In the genomic region with DNA sequence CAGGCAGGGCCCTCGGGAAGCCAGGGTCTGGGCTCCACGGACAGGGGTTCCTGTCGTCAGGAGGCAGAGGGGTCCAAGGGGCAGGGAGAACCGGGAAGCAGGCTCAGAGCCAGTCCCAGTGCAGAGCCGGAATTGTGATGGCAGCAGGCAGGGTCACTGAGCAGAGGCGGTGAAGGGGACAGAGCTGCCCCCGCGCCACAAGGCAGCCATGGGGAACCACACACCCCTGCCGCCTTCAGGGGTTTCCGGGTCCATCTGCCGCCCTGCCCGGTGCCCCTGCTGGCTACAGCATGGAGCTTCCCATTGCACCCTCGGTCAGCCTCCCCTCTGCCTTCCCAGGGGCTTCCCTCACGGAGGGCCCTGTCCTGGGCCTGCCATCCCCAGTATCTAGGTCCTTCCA, we compare ENCODE assay signal across 2 cellular contexts.
TF ChIP-seq lines count a peak whose summit lies in the region.

No MANE protein-coding gene starts in this region.

TF ChIP-seq in SK-N-SH, 30 proteins besides CTCF, POLR2A, EP300 and RAD21 (continued from another document):
- TF ChIP-seq FOSL2 (IDR thresholded peaks at IDR 0.05; ENCODE audit: borderline replicate concordance, low read depth) (no peak), SMC3 (IDR thresholded peaks at IDR 0.05; ENCODE audit: low read depth, low read length) (no peak), TEAD4 (IDR thresholded peaks at IDR 0.05; ENCODE audit: borderline replicate concordance, insufficient read depth) (no peak), POLR2AphosphoS5 (IDR thresholded peaks at IDR 0.05; ENCODE audit: low read depth, low read length) (no peak), JUND (IDR thresholded peaks at IDR 0.05) (no peak), FOXM1 (IDR thresholded peaks at IDR 0.05; ENCODE audit: low read depth) (no peak), SIN3A (IDR thresholded peaks at IDR 0.05; ENCODE audit: borderline replicate concordance, low read depth, low read length) (no peak)
- TF ChIP-seq, protein P1, sequence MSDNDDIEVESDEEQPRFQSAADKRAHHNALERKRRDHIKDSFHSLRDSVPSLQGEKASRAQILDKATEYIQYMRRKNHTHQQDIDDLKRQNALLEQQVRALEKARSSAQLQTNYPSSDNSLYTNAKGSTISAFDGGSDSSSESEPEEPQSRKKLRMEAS (IDR thresholded peaks at IDR 0.05; ENCODE audit: low read depth) = no peak
- TF ChIP-seq, protein P2, sequence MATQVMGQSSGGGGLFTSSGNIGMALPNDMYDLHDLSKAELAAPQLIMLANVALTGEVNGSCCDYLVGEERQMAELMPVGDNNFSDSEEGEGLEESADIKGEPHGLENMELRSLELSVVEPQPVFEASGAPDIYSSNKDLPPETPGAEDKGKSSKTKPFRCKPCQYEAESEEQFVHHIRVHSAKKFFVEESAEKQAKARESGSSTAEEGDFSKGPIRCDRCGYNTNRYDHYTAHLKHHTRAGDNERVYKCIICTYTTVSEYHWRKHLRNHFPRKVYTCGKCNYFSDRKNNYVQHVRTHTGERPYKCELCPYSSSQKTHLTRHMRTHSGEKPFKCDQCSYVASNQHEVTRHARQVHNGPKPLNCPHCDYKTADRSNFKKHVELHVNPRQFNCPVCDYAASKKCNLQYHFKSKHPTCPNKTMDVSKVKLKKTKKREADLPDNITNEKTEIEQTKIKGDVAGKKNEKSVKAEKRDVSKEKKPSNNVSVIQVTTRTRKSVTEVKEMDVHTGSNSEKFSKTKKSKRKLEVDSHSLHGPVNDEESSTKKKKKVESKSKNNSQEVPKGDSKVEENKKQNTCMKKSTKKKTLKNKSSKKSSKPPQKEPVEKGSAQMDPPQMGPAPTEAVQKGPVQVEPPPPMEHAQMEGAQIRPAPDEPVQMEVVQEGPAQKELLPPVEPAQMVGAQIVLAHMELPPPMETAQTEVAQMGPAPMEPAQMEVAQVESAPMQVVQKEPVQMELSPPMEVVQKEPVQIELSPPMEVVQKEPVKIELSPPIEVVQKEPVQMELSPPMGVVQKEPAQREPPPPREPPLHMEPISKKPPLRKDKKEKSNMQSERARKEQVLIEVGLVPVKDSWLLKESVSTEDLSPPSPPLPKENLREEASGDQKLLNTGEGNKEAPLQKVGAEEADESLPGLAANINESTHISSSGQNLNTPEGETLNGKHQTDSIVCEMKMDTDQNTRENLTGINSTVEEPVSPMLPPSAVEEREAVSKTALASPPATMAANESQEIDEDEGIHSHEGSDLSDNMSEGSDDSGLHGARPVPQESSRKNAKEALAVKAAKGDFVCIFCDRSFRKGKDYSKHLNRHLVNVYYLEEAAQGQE (IDR thresholded peaks at IDR 0.05; ENCODE audit: low read depth, low read length) = no peak
- TF ChIP-seq, protein P3, sequence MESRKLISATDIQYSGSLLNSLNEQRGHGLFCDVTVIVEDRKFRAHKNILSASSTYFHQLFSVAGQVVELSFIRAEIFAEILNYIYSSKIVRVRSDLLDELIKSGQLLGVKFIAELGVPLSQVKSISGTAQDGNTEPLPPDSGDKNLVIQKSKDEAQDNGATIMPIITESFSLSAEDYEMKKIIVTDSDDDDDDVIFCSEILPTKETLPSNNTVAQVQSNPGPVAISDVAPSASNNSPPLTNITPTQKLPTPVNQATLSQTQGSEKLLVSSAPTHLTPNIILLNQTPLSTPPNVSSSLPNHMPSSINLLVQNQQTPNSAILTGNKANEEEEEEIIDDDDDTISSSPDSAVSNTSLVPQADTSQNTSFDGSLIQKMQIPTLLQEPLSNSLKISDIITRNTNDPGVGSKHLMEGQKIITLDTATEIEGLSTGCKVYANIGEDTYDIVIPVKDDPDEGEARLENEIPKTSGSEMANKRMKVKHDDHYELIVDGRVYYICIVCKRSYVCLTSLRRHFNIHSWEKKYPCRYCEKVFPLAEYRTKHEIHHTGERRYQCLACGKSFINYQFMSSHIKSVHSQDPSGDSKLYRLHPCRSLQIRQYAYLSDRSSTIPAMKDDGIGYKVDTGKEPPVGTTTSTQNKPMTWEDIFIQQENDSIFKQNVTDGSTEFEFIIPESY (IDR thresholded peaks at IDR 0.05; ENCODE audit: borderline replicate concordance, low read depth) = no peak
TF ChIP-seq in SK-N-SH: peak in this region for 0.

TF ChIP-seq in SK-N-SH treated with all-trans-retinoic acid at 6 μM for 48 hours, 23 proteins besides CTCF, POLR2A, EP300 and RAD21 (continued from another document):
- TF ChIP-seq, protein P4, sequence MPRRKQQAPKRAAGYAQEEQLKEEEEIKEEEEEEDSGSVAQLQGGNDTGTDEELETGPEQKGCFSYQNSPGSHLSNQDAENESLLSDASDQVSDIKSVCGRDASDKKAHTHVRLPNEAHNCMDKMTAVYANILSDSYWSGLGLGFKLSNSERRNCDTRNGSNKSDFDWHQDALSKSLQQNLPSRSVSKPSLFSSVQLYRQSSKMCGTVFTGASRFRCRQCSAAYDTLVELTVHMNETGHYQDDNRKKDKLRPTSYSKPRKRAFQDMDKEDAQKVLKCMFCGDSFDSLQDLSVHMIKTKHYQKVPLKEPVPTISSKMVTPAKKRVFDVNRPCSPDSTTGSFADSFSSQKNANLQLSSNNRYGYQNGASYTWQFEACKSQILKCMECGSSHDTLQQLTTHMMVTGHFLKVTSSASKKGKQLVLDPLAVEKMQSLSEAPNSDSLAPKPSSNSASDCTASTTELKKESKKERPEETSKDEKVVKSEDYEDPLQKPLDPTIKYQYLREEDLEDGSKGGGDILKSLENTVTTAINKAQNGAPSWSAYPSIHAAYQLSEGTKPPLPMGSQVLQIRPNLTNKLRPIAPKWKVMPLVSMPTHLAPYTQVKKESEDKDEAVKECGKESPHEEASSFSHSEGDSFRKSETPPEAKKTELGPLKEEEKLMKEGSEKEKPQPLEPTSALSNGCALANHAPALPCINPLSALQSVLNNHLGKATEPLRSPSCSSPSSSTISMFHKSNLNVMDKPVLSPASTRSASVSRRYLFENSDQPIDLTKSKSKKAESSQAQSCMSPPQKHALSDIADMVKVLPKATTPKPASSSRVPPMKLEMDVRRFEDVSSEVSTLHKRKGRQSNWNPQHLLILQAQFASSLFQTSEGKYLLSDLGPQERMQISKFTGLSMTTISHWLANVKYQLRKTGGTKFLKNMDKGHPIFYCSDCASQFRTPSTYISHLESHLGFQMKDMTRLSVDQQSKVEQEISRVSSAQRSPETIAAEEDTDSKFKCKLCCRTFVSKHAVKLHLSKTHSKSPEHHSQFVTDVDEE (CRISPR knock-in tag; IDR thresholded peaks at IDR 0.05) = no peak
- TF ChIP-seq, protein P5, sequence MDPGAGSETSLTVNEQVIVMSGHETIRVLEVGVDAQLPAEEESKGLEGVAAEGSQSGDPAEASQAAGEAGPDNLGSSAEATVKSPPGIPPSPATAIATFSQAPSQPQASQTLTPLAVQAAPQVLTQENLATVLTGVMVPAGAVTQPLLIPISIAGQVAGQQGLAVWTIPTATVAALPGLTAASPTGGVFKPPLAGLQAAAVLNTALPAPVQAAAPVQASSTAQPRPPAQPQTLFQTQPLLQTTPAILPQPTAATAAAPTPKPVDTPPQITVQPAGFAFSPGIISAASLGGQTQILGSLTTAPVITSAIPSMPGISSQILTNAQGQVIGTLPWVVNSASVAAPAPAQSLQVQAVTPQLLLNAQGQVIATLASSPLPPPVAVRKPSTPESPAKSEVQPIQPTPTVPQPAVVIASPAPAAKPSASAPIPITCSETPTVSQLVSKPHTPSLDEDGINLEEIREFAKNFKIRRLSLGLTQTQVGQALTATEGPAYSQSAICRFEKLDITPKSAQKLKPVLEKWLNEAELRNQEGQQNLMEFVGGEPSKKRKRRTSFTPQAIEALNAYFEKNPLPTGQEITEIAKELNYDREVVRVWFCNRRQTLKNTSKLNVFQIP (CRISPR knock-in tag; IDR thresholded peaks at IDR 0.05; ENCODE audit: borderline replicate concordance, low read depth) = no peak
- TF ChIP-seq GLIS3 (CRISPR knock-in tag; IDR thresholded peaks at IDR 0.05) (no peak), OSR1 (CRISPR knock-in tag; IDR thresholded peaks at IDR 0.05) (no peak)
TF ChIP-seq in SK-N-SH treated with all-trans-retinoic acid at 6 μM for 48 hours: peak in this region for 0.
